17 cellular contexts compared by ENCODE assay signal in the genomic region with DNA sequence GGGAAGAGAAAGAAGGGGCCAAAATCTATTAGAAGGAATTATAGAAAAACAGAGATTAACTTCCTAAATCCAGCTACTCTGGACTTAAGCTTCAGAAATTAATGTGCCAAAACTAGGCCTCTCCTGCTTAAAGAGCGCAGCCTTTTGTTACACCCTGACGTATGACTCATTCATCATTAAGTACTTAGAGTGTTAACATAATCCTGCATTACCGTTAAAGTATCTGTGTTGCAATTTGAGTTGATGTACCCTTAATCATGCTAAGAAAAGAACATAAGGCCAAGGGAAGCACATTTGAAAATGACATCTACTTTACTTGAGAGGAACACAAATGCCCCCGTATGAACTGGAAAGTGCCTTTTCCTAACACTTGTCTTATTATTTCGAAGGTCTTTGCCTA. TPM values are rescaled to one million over a fixed set of nuclear protein-coding genes. Genes with fewer than 3 reads are reported as not detected.
DNase-seq lines count a peak whose midpoint lies in the region; ATAC-seq and TF ChIP-seq lines count a peak whose summit lies in the region.
"Had no signal": no experiment of that assay in that cellular context is flagged by ENCODE, and none has a peak within 500 bp of the region (broad histone marks: within the 10 kb centered on the region; RNA-seq: fewer than 3 reads in every experiment).

No MANE protein-coding gene starts in this region.

- peaks cover 17% of the 10 kb centered on the region for H3K4me1 Mint-ChIP-seq in MCF 10A (ENCODE audit: insufficient read depth, unreplicated experiment)
- H3K4me1 Mint-ChIP-seq: CD8-positive, alpha-beta memory T cell; stimulated activated naive B cell treated with anti-CD40 and anti-IgM and Interleukin-4, amounts not matched to agents 10 μg/mL and 1 μg/mL and 100 μg/mL, for 72 hours had no signal

- intact Hi-C loops in MCF 10A (cut with micrococcal nuclease), result loop anchor here (10.0 kb wide), 1 partner anchor 95 kb away; the partner anchor contains the start of gene EIF2B5
- intact Hi-C loops in breast epithelium (cut with DNase I; ENCODE audit: low total_unique reads), result no loop called here

- TF ChIP-seq CTCF in MCF 10A (IDR thresholded peaks at IDR 0.05; ENCODE audit: unreplicated experiment), result no peak
- TF ChIP-seq CTCF in breast epithelium (IDR thresholded peaks at IDR 0.05), result no peak
- no peak for TF ChIP-seq CTCF in fibroblast of mammary gland (conservative IDR thresholded peaks at IDR 0.05; ENCODE audit: control insufficient read depth, insufficient read depth, low read depth, low read length)
- no peak for TF ChIP-seq CTCF in GM20000 (IDR thresholded peaks at IDR 0.05; ENCODE audit: extremely low read depth, missing control alignments)

- no peaks in the 10 kb centered on the region for H3K9me3 ChIP-seq in breast epithelium
- H3K9me3 ChIP-seq: neutrophil, SK-N-SH had no signal

- no peaks in the 10 kb centered on the region for H3K36me3 Mint-ChIP-seq in MCF 10A (ENCODE audit: insufficient read depth, unreplicated experiment)
- H3K36me3 Mint-ChIP-seq: CD8-positive, alpha-beta memory T cell; stimulated activated naive B cell treated with anti-CD40 and anti-IgM and Interleukin-4, amounts not matched to agents 10 μg/mL and 1 μg/mL and 100 μg/mL, for 72 hours had no signal

- CTCF ChIA-PET in MCF 10A (lab: Yijun Ruan, JAX), result interaction anchor here (0.7 to 1.3 kb wide), 2 partner anchors 24 to 248 kb away, joined by 3 to 5 read pairs; no protein-coding TSS in a partner anchor

- TF ChIP-seq POLR2A in breast epithelium (IDR thresholded peaks at IDR 0.05), result no peak

- H3K4me1 ChIP-seq in breast epithelium, result no peaks in the 10 kb centered on the region

- BruUV-seq in MCF 10A (replicated peaks; lab: Mats Ljungman, UMichigan), result no TSS peak

- no peaks in the 10 kb centered on the region for H3K27me3 ChIP-seq in breast epithelium
- H3K27me3 ChIP-seq: brain microvascular endothelial cell, neutrophil had no signal

- ATAC-seq in HG03521 (IDR thresholded peaks at IDR 0.05; ENCODE audit: unreplicated experiment) (no peak), HG03097 (IDR thresholded peaks at IDR 0.05; ENCODE audit: low FRiP score, unreplicated experiment) (no peak)
- ATAC-seq: stimulated activated naive B cell treated with anti-CD40 and anti-IgM and Interleukin-4, amounts not matched to agents 10 μg/mL and 1 μg/mL and 100 μg/mL, for 72 hours had no signal

- H3K4me3 Mint-ChIP-seq in MCF 10A (ENCODE audit: unreplicated experiment), result no peak overlapping the region
- H3K4me3 Mint-ChIP-seq: CD8-positive, alpha-beta memory T cell; stimulated activated naive B cell treated with anti-CD40 and anti-IgM and Interleukin-4, amounts not matched to agents 10 μg/mL and 1 μg/mL and 100 μg/mL, for 72 hours had no signal

- H3K9me3 Mint-ChIP-seq in MCF 10A (ENCODE audit: unreplicated experiment), result no peaks in the 10 kb centered on the region
- H3K9me3 Mint-ChIP-seq: CD8-positive, alpha-beta memory T cell; stimulated activated naive B cell treated with anti-CD40 and anti-IgM and Interleukin-4, amounts not matched to agents 10 μg/mL and 1 μg/mL and 100 μg/mL, for 72 hours had no signal

- no peaks in the 10 kb centered on the region for H3K36me3 ChIP-seq in breast epithelium
- H3K36me3 ChIP-seq: brain microvascular endothelial cell, neutrophil had no signal

- DNase-seq in MCF 10A (ENCODE audit: unreplicated experiment) (peak; percentile 55), breast epithelium (ENCODE audit: low spot score in 2 of 2) (no peak), NOMO-1 treated with dmso at 0.1 percent for 144 hours (lab: John Stamatoyannopoulos, UW; ENCODE audit: unreplicated experiment) (peak; percentile 85), fibroblast of mammary gland (ENCODE audit: low read depth) (peak; percentile 70), ureter (ENCODE audit: low spot score) (no peak), GM20000 (ENCODE audit: low spot score) (no peak)
- DNase-seq: CD8-positive, alpha-beta memory T cell; NCI-H1417 treated with DMSO at 0.1 percent for 48 hours; stimulated activated naive B cell treated with anti-CD40 and anti-IgM and Interleukin-4, amounts not matched to agents 10 μg/mL and 1 μg/mL and 100 μg/mL, for 72 hours had no signal

- POLR2A ChIA-PET in MCF 10A (lab: Yijun Ruan, JAX), result interaction anchor here (1.0 to 1.5 kb wide), 3 partner anchors 10 to 95 kb away, joined by 4 to 10 read pairs (median 7); partner anchors contain the start of gene EIF2B5

- H3K4me3 ChIP-seq in breast epithelium (no peak overlapping the region), fibroblast of mammary gland (ENCODE audit: control insufficient read depth, low read depth, low read length) (no peak overlapping the region)

- H3K27ac Mint-ChIP-seq in MCF 10A (ENCODE audit: low read depth, unreplicated experiment), result peak overlapping the region; percentile 61
- H3K27ac Mint-ChIP-seq: CD8-positive, alpha-beta memory T cell; stimulated activated naive B cell treated with anti-CD40 and anti-IgM and Interleukin-4, amounts not matched to agents 10 μg/mL and 1 μg/mL and 100 μg/mL, for 72 hours had no signal

- H3K27me3 Mint-ChIP-seq in MCF 10A (ENCODE audit: insufficient read depth, unreplicated experiment), result peaks cover 4% of the 10 kb centered on the region

- no peak overlapping the region for H3K27ac ChIP-seq in breast epithelium
- H3K27ac ChIP-seq: brain microvascular endothelial cell, neutrophil, VCaP had no signal

RNA-seq across cellular contexts. Expression of gene HTR3D, which starts 7.9 kb away (rescaled TPM):
- total RNA-seq in MCF 10A (2022) (not detected in 2 replicates), breast epithelium (not detected), ureter (not detected)
- total RNA-seq: activated CD8-positive, alpha-beta memory T cell treated with anti-CD3 and anti-CD28 coated beads for 36 hours; CD8-positive, alpha-beta memory T cell; skeletal muscle tissue had no signal

RNA-seq across cellular contexts. Expression of gene HTR3C, which starts 13.4 kb away (rescaled TPM):
- total RNA-seq in MCF 10A (2022), result not detected in 2 replicates
- total RNA-seq in breast epithelium, result not detected
- total RNA-seq in ureter, result not detected
- total RNA-seq: activated CD8-positive, alpha-beta memory T cell treated with anti-CD3 and anti-CD28 coated beads for 36 hours; CD8-positive, alpha-beta memory T cell; skeletal muscle tissue had no signal

RNA-seq across cellular contexts. Expression of gene ABCC5, which starts 21.7 kb away (rescaled TPM):
- total RNA-seq in MCF 10A (2022) (16.5 and 17.9 TPM in 2 replicates), breast epithelium (10 to 100 TPM; 21.0 to 29.9 (median 21.8) TPM), ureter (119 TPM)

RNA-seq across cellular contexts. Expression of gene HTR3E, which starts 57.5 kb away (rescaled TPM):
- total RNA-seq in MCF 10A (2022) (not detected in 2 replicates), breast epithelium (not detected), ureter (not detected)
- total RNA-seq: activated CD8-positive, alpha-beta memory T cell treated with anti-CD3 and anti-CD28 coated beads for 36 hours; CD8-positive, alpha-beta memory T cell; skeletal muscle tissue had no signal

Comparison
In these comparisons a context has a peak if more than half of its experiments do, and no peak if none do; other contexts are left out.
1. DNase-seq: peak in MCF 10A (single experiment), NOMO-1 treated with dmso at 0.1 percent for 144 hours (single experiment) and fibroblast of mammary gland (single experiment); none in breast epithelium (0 of 2), ureter (single experiment) and GM20000 (single experiment).